In genomic region chr7:116227678-116228239, GRCh38 we compare ENCODE assay signal across 13 cellular contexts. TPM values are rescaled to one million over a fixed set of nuclear protein-coding genes. Genes with fewer than 3 reads are reported as not detected.
DNase-seq lines count a peak whose midpoint lies in the region; ATAC-seq and TF ChIP-seq lines count a peak whose summit lies in the region.
"Had no signal": no experiment of that assay in that cellular context is flagged by ENCODE, and none has a peak within 500 bp of the region (broad histone marks: within the 10 kb centered on the region; RNA-seq: fewer than 3 reads in every experiment).

No MANE protein-coding gene starts in this region.

- H3K4me3 ChIP-seq in esophagus muscularis mucosa, result no peak overlapping the region
- H3K4me3 ChIP-seq: GM23338, SJCRH30 had no signal

- H3K4me3 Mint-ChIP-seq in CD4-positive, alpha-beta T cell, result peak overlapping the region; percentile 17
- peak overlapping the region; percentile 15 for H3K4me3 Mint-ChIP-seq in osteocyte (ENCODE audit: unreplicated experiment)
- H3K4me3 Mint-ChIP-seq: activated CD4-positive, alpha-beta T cell treated with anti-CD3 and anti-CD28 coated beads, Interleukin-2, amount 10 ng/mL, durations not matched to agents 7 days and 5 days; GM23338; nephron progenitor cell had no signal

- no peaks in the 10 kb centered on the region for H3K9me3 Mint-ChIP-seq in CD4-positive, alpha-beta T cell
- H3K9me3 Mint-ChIP-seq in osteocyte (ENCODE audit: unreplicated experiment), result no peaks in the 10 kb centered on the region
- H3K9me3 Mint-ChIP-seq: activated CD4-positive, alpha-beta T cell treated with anti-CD3 and anti-CD28 coated beads, Interleukin-2, amount 10 ng/mL, durations not matched to agents 7 days and 5 days; GM23338; nephron progenitor cell had no signal

- peaks cover 27% of the 10 kb centered on the region for H3K36me3 Mint-ChIP-seq in CD4-positive, alpha-beta T cell (ENCODE audit: low read depth)
- no peaks in the 10 kb centered on the region for H3K36me3 Mint-ChIP-seq in osteocyte (ENCODE audit: unreplicated experiment)

- WGBS in esophagus muscularis mucosa, result 42% methylated on average over 2 of the region's 2 CpGs

- H3K27ac ChIP-seq in CD4-positive, alpha-beta T cell (ENCODE audit: low read depth, low read length), result no peak overlapping the region
- H3K27ac ChIP-seq in esophagus muscularis mucosa (replicated peaks in 1 of 4), result peak overlapping the region; percentile 58 to 87 (median 82)
- H3K27ac ChIP-seq: SJCRH30 had no signal

- H3K36me3 ChIP-seq in esophagus muscularis mucosa, result no peaks in the 10 kb centered on the region
- H3K36me3 ChIP-seq: SJCRH30 had no signal

- TF ChIP-seq EP300 in esophagus muscularis mucosa (IDR thresholded peaks at IDR 0.05), result no peak

- TF ChIP-seq CTCF in CD4-positive, alpha-beta T cell (IDR thresholded peaks at IDR 0.05), result no peak
- no peak for TF ChIP-seq CTCF in esophagus muscularis mucosa (IDR thresholded peaks at IDR 0.05)
- TF ChIP-seq CTCF in osteocyte (IDR thresholded peaks at IDR 0.05), result no peak

- peaks cover 94% of the 10 kb centered on the region for H3K4me1 Mint-ChIP-seq in CD4-positive, alpha-beta T cell (ENCODE audit: low read depth)
- H3K4me1 Mint-ChIP-seq in osteocyte (ENCODE audit: unreplicated experiment), result peaks cover 96% of the 10 kb centered on the region

- no peak for TF ChIP-seq POLR2A in esophagus muscularis mucosa (IDR thresholded peaks at IDR 0.05; ENCODE audit: low read depth)

- peaks cover 52 to 99% (median 89%) of the 10 kb centered on the region in 4 donors for H3K4me1 ChIP-seq in esophagus muscularis mucosa

- DNase-seq in CD4-positive, alpha-beta T cell, result no peak
- peak; percentile 43 for DNase-seq in RKO (ENCODE audit: low spot score)
- no peak for DNase-seq in esophagus muscularis mucosa (ENCODE audit: extremely low spot score)
- DNase-seq in osteocyte (ENCODE audit: extremely low spot score, unreplicated experiment), result no peak
- DNase-seq in activated T-cell treated with anti-CD3 and anti-CD28 coated beads, Interleukin-2, amount 50 U/mL, for 1 hour, result no peak
- DNase-seq in stimulated activated CD4-positive, alpha-beta T cell treated with anti-CD3 and anti-CD28 coated beads, Interleukin-4, amount 100 ng/mL, for 4 hours, result no peak
- no peak for DNase-seq in DMS114 treated with DMSO at 0.1 percent for 48 hours (lab: John Stamatoyannopoulos, UW; ENCODE audit: unreplicated experiment)
- DNase-seq in activated effector memory CD4-positive, alpha-beta T cell treated with anti-CD3 and anti-CD28 coated beads, Interleukin-2, amount 50 U/mL, for 16 hours, result no peak
- DNase-seq: activated CD4-positive, alpha-beta T cell treated with anti-CD3 and anti-CD28 coated beads, Interleukin-2, amount 10 ng/mL, durations not matched to agents 7 days and 5 days; NCI-H187 treated with DMSO at 0.1 percent for 48 hours; nephron progenitor cell; SJCRH30 had no signal

- CTCF ChIA-PET in CD4-positive, alpha-beta T cell (lab: Charles Lee), result interaction anchor here (0.9 kb wide), 1 partner anchor 8 kb away, joined by 3 read pairs; no protein-coding TSS in a partner anchor

- POLR2A ChIA-PET in CD4-positive, alpha-beta T cell (lab: Charles Lee), result interaction anchor here (1.4 to 4.1 kb wide), 2 partner anchors 17 kb away, joined by 9 to 24 read pairs; partner anchors contain the start of gene TES

- H3K27ac Mint-ChIP-seq in CD4-positive, alpha-beta T cell, result peak overlapping the region; percentile 63
- H3K27ac Mint-ChIP-seq in osteocyte (ENCODE audit: unreplicated experiment), result peak overlapping the region; percentile 91
- H3K27ac Mint-ChIP-seq: activated CD4-positive, alpha-beta T cell treated with anti-CD3 and anti-CD28 coated beads, Interleukin-2, amount 10 ng/mL, durations not matched to agents 7 days and 5 days; GM23338; nephron progenitor cell had no signal

- H3K27me3 Mint-ChIP-seq in CD4-positive, alpha-beta T cell, result no peaks in the 10 kb centered on the region
- no peaks in the 10 kb centered on the region for H3K27me3 Mint-ChIP-seq in osteocyte (ENCODE audit: unreplicated experiment)
- H3K27me3 Mint-ChIP-seq: activated CD4-positive, alpha-beta T cell treated with anti-CD3 and anti-CD28 coated beads, Interleukin-2, amount 10 ng/mL, durations not matched to agents 7 days and 5 days had no signal

- H3K27me3 ChIP-seq in CD4-positive, alpha-beta T cell (ENCODE audit: control insufficient read depth, insufficient read depth, low read length), result no peaks in the 10 kb centered on the region
- no peaks in the 10 kb centered on the region for H3K27me3 ChIP-seq in esophagus muscularis mucosa
- H3K27me3 ChIP-seq: SJCRH30 had no signal

- ATAC-seq in CD4-positive, alpha-beta T cell (ENCODE audit: poor library complexity), result no peak
- ATAC-seq: GM23338 had no signal

- H3K9me3 ChIP-seq in CD4-positive, alpha-beta T cell (ENCODE audit: control insufficient read depth, low read length), result no peaks in the 10 kb centered on the region
- no peaks in the 10 kb centered on the region for H3K9me3 ChIP-seq in esophagus muscularis mucosa
- H3K9me3 ChIP-seq: SJCRH30 had no signal

- intact Hi-C loops in CD4-positive, alpha-beta T cell (cut with DNase I, micrococcal nuclease), result loop anchor here in 1 of 2 experiments (10.0 kb wide), 1 partner anchor 637 kb away; the partner anchor contains the start of gene CAPZA2
- intact Hi-C loops in esophagus muscularis mucosa (cut with DNase I), result no loop called here

RNA-seq across cellular contexts. Expression of gene TES, which starts 17.4 kb away (rescaled TPM):
- 100 to 1,000 TPM; 114 to 120 TPM for total RNA-seq in CD4-positive, alpha-beta T cell
- total RNA-seq in esophagus muscularis mucosa (100 to 1,000 TPM; 213 to 356 (median 265) TPM), osteocyte (228 and 232 TPM in 2 replicates)
